15 cellular contexts compared by ENCODE assay signal in the genomic region with DNA sequence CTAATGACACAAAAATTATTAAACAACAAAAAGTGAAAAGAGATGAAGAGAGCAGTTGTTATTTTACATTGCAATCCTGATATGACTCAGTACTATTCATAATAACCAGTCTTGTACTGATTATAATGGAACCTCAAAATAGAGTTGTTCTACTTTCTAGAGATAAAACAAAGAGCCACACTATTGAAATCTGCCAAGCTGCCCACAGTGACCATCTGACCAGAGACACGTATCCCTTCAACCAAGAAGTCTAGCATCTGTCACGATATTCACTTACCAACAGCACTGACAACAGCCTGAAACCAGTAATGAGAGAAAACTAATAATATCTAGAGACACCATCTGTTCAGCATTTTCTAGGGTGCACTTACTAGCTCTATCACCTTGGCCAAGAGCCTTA.
DNase-seq lines count a peak whose midpoint lies in the region; ATAC-seq and TF ChIP-seq lines count a peak whose summit lies in the region.
"Had no signal": no experiment of that assay in that cellular context is flagged by ENCODE, and none has a peak within 500 bp of the region (broad histone marks: within the 10 kb centered on the region; RNA-seq: fewer than 3 reads in every experiment).

No MANE protein-coding gene starts in this region.

- H3K27ac Mint-ChIP-seq in stimulated activated naive B cell treated with anti-CD40 and anti-IgM and Interleukin-4, amounts not matched to agents 10 μg/mL and 1 μg/mL and 100 μg/mL, for 72 hours = no peak overlapping the region
- H3K27ac Mint-ChIP-seq: CD14-positive monocyte; immature natural killer cell; stimulated activated effector memory CD8-positive, alpha-beta T cell treated with anti-CD3 and anti-CD28 coated beads, Interleukin-12 subunit alpha, Interleukin-12 subunit beta, amount 100 ng/mL, for 72 hours had no signal

- no peaks in the 10 kb centered on the region for H3K79me2 ChIP-seq in OCI-LY3 (ENCODE audit: low read length)

- peak; percentile 86 for ATAC-seq in GM18867 (IDR thresholded peaks at IDR 0.05; ENCODE audit: unreplicated experiment)
- peak; percentile 81 for ATAC-seq in GM21717 (IDR thresholded peaks at IDR 0.05; ENCODE audit: unreplicated experiment)
- ATAC-seq in HG03139 (IDR thresholded peaks at IDR 0.05; ENCODE audit: unreplicated experiment) = peak; percentile 75
- no peak for ATAC-seq in stimulated activated naive B cell treated with anti-CD40 and anti-IgM and Interleukin-4, amounts not matched to agents 10 μg/mL and 1 μg/mL and 100 μg/mL, for 72 hours (replicated peaks)
- ATAC-seq: stimulated activated effector memory CD8-positive, alpha-beta T cell treated with anti-CD3 and anti-CD28 coated beads, Interleukin-12 subunit alpha, Interleukin-12 subunit beta, amount 100 ng/mL, for 72 hours had no signal

- H3K27me3 ChIP-seq in OCI-LY3 (ENCODE audit: low read depth, low read length) = no peaks in the 10 kb centered on the region
- H3K27me3 ChIP-seq: esophagus squamous epithelium had no signal

- H2AFZ ChIP-seq in OCI-LY3 (ENCODE audit: low read depth, low read length) = no peak overlapping the region

- no peak overlapping the region for H3K27ac ChIP-seq in OCI-LY3 (ENCODE audit: low read length)
- H3K27ac ChIP-seq: esophagus squamous epithelium, HL-60 had no signal

- H3K27me3 Mint-ChIP-seq in stimulated activated naive B cell treated with anti-CD40 and anti-IgM and Interleukin-4, amounts not matched to agents 10 μg/mL and 1 μg/mL and 100 μg/mL, for 72 hours = no peaks in the 10 kb centered on the region

- peaks cover 16% of the 10 kb centered on the region for H3K4me1 ChIP-seq in OCI-LY3 (ENCODE audit: low read length)
- H3K4me1 ChIP-seq: esophagus squamous epithelium had no signal

- H3K4me2 ChIP-seq in OCI-LY3 (ENCODE audit: low read length) = peak overlapping the region; percentile 24; the same call in 1 of the 2 replicates

- H3K9me3 Mint-ChIP-seq in stimulated activated naive B cell treated with anti-CD40 and anti-IgM and Interleukin-4, amounts not matched to agents 10 μg/mL and 1 μg/mL and 100 μg/mL, for 72 hours = peaks cover 0 to 4% of the 10 kb centered on the region in 2 donors
- H3K9me3 Mint-ChIP-seq: neural crest cell had no signal

- no peak overlapping the region for H3K4me3 ChIP-seq in OCI-LY3 (ENCODE audit: low read length)
- H3K4me3 ChIP-seq: esophagus squamous epithelium had no signal

- no peak overlapping the region for H3K9ac ChIP-seq in OCI-LY3 (ENCODE audit: low read length)

- H3K36me3 Mint-ChIP-seq in stimulated activated naive B cell treated with anti-CD40 and anti-IgM and Interleukin-4, amounts not matched to agents 10 μg/mL and 1 μg/mL and 100 μg/mL, for 72 hours = no peaks in the 10 kb centered on the region
- H3K36me3 Mint-ChIP-seq: CD14-positive monocyte; immature natural killer cell; stimulated activated effector memory CD8-positive, alpha-beta T cell treated with anti-CD3 and anti-CD28 coated beads, Interleukin-12 subunit alpha, Interleukin-12 subunit beta, amount 100 ng/mL, for 72 hours had no signal

- H3K4me3 Mint-ChIP-seq in stimulated activated naive B cell treated with anti-CD40 and anti-IgM and Interleukin-4, amounts not matched to agents 10 μg/mL and 1 μg/mL and 100 μg/mL, for 72 hours = no peak overlapping the region
- H3K4me3 Mint-ChIP-seq: CD14-positive monocyte; immature natural killer cell; neural crest cell; stimulated activated effector memory CD8-positive, alpha-beta T cell treated with anti-CD3 and anti-CD28 coated beads, Interleukin-12 subunit alpha, Interleukin-12 subunit beta, amount 100 ng/mL, for 72 hours had no signal

- H3K36me3 ChIP-seq in OCI-LY3 (replicated peaks; ENCODE audit: low read depth, low read length) = no peaks in the 10 kb centered on the region
- H3K36me3 ChIP-seq: esophagus squamous epithelium had no signal

- no peaks in the 10 kb centered on the region for H3K4me1 Mint-ChIP-seq in stimulated activated naive B cell treated with anti-CD40 and anti-IgM and Interleukin-4, amounts not matched to agents 10 μg/mL and 1 μg/mL and 100 μg/mL, for 72 hours
- H3K4me1 Mint-ChIP-seq: CD14-positive monocyte; immature natural killer cell; neural crest cell; stimulated activated effector memory CD8-positive, alpha-beta T cell treated with anti-CD3 and anti-CD28 coated beads, Interleukin-12 subunit alpha, Interleukin-12 subunit beta, amount 100 ng/mL, for 72 hours had no signal

- H4K20me1 ChIP-seq in OCI-LY3 (ENCODE audit: insufficient read depth, low read length) = no peaks in the 10 kb centered on the region

- DNase-seq in stimulated activated naive B cell treated with anti-CD40 and anti-IgM and Interleukin-4, amounts not matched to agents 10 μg/mL and 1 μg/mL and 100 μg/mL, for 72 hours = no peak
- no peak for DNase-seq in anterior cingulate cortex (lab: John Stamatoyannopoulos, UW)
- no peak for DNase-seq in DMS79 treated with DMSO at 0.1 percent for 48 hours (lab: John Stamatoyannopoulos, UW)
- DNase-seq in globus pallidus (ENCODE audit: low spot score) = no peak
- DNase-seq: esophagus squamous epithelium; immature natural killer cell; stimulated activated CD4-positive, alpha-beta T cell treated with anti-CD3 and anti-CD28 coated beads, Interleukin-12 subunit alpha, Interleukin-12 subunit beta, amount 100 ng/mL, for 4 hours had no signal

- no peaks in the 10 kb centered on the region for H3K9me3 ChIP-seq in OCI-LY3 (ENCODE audit: insufficient read depth, low read length)
- H3K9me3 ChIP-seq: esophagus squamous epithelium had no signal

- TF ChIP-seq CTCF in OCI-LY3 (IDR thresholded peaks at IDR 0.05; ENCODE audit: low read depth, low read length) = no peak

Comparison
In these comparisons a context has a peak if more than half of its experiments do, and no peak if none do; other contexts are left out.
1. ATAC-seq: peak in GM18867 (single experiment), GM21717 (single experiment) and HG03139 (single experiment); none in stimulated activated naive B cell treated with anti-CD40 and anti-IgM and Interleukin-4, amounts not matched to agents 10 μg/mL and 1 μg/mL and 100 μg/mL, for 72 hours (0 of 2).